ENCODE assay signal across 17 cellular contexts in genomic region chr7:92131764-92132330, GRCh38. TPM values are rescaled to one million over a fixed set of nuclear protein-coding genes. Genes with fewer than 3 reads are reported as not detected.
A peak's percentile ranks its signal among the peaks of the same experiment; 100 is the strongest.
DNase-seq lines count a peak whose midpoint lies in the region; ATAC-seq and TF ChIP-seq lines count a peak whose summit lies in the region.
"Had no signal": no experiment of that assay in that cellular context is flagged by ENCODE, and none has a peak within 500 bp of the region (broad histone marks: within the 10 kb centered on the region; RNA-seq: fewer than 3 reads in every experiment).

No MANE protein-coding gene starts in this region.

- H3K4me1 ChIP-seq in SK-N-SH (ENCODE audit: control insufficient read depth in 1 of 2, insufficient read depth in 2 of 2, low read depth in 1 of 2, low read length in 1 of 2) (peaks cover 0 to 12% of the 10 kb centered on the region in 2 experiments; a peak in 3 of 4 replicates), trophoblast cell (ENCODE audit: control insufficient read depth in 1 of 2, insufficient read depth in 2 of 2, low read length in 2 of 2) (peaks cover 0 to 7% of the 10 kb centered on the region in 2 experiments), esophagus squamous epithelium (peaks cover 0 to 36% (median 8%) of the 10 kb centered on the region in 3 donors)

- H3K4ac ChIP-seq in trophoblast cell (ENCODE audit: low read depth, low read length), result peak overlapping the region; percentile 68

- H3K36me3 ChIP-seq in SK-N-SH (replicated peaks in 1 of 2; ENCODE audit: control insufficient read depth in 1 of 2, insufficient read depth in 2 of 2, low read length in 1 of 2), result peaks cover 36 to 43% of the 10 kb centered on the region in 2 experiments
- H3K36me3 ChIP-seq in trophoblast cell (ENCODE audit: control insufficient read depth in 1 of 2, insufficient read depth in 2 of 2, low read length in 2 of 2), result peaks cover 7 to 13% of the 10 kb centered on the region in 2 experiments
- H3K36me3 ChIP-seq in esophagus squamous epithelium, result peaks cover 0 to 44% (median 3%) of the 10 kb centered on the region in 3 donors

- H3K27me3 ChIP-seq in SK-N-SH (ENCODE audit: insufficient read depth), result no peaks in the 10 kb centered on the region
- no peaks in the 10 kb centered on the region for H3K27me3 ChIP-seq in trophoblast cell (ENCODE audit: insufficient read depth, low read length)
- no peaks in the 10 kb centered on the region for H3K27me3 ChIP-seq in esophagus squamous epithelium
- H3K27me3 ChIP-seq: ascending aorta, foreskin keratinocyte, right atrium auricular region, vagina had no signal

- H3K4me2 ChIP-seq in SK-N-SH (peak overlapping the region; percentile 72; the same call in 1 of the 2 replicates), trophoblast cell (ENCODE audit: low read length) (no peak overlapping the region)

- CTCF ChIA-PET in SK-N-SH (lab: Yijun Ruan, JAX), result interaction anchor here (0.7 to 3.6 kb wide), 10 partner anchors 8 to 550 kb away, joined by 3 to 24 read pairs (median 6); partner anchors contain the start of genes ANKIB1, KRIT1 and MTERF1

- H3K79me2 ChIP-seq in SK-N-SH (ENCODE audit: insufficient read depth), result peaks cover 38% of the 10 kb centered on the region
- H3K79me2 ChIP-seq in trophoblast cell (ENCODE audit: control insufficient read depth, insufficient read depth, low read length, poor library complexity), result peaks cover 17% of the 10 kb centered on the region

- H3K14ac ChIP-seq in trophoblast cell (ENCODE audit: low read length), result no peak overlapping the region

- no peak overlapping the region for H3K18ac ChIP-seq in trophoblast cell (ENCODE audit: low read length)

- H3K4me3 ChIP-seq in SK-N-SH (ENCODE audit: low read depth in 2 of 2, low read length in 1 of 2) (no peak overlapping the region), epithelial cell of esophagus (ENCODE audit: low read length) (peak overlapping the region; percentile 4), trophoblast cell (ENCODE audit: low read depth, low read length) (no peak overlapping the region), esophagus squamous epithelium (no peak overlapping the region)
- H3K4me3 ChIP-seq: ascending aorta, right atrium auricular region, vagina had no signal

- intact Hi-C loops in esophagus squamous epithelium (cut with DNase I), result loop anchor here (10.0 kb wide), 1 partner anchor 113 kb away; the partner anchor contains the start of genes ANKIB1 and KRIT1

- no peaks in the 10 kb centered on the region for H4K20me1 ChIP-seq in SK-N-SH (ENCODE audit: insufficient read depth)

- H2AFZ ChIP-seq in SK-N-SH (ENCODE audit: low read depth) (no peak overlapping the region), trophoblast cell (ENCODE audit: insufficient read depth, low read length, poor library complexity) (no peak overlapping the region)

- no peak for TF ChIP-seq EP300 in SK-N-SH (IDR thresholded peaks at IDR 0.05; ENCODE audit: borderline replicate concordance in 1 of 2, low read depth in 1 of 2, low read length in 1 of 2)

- no peak for TF ChIP-seq POLR2A in esophagus squamous epithelium (IDR thresholded peaks at IDR 0.05)

- 87% methylated on average over 4 of the region's 4 CpGs for WGBS in SK-N-SH (ENCODE audit: low lambda C conversion rate)
- no CpG with 5 or more reads among the region's 4 CpGs for WGBS in trophoblast cell (ENCODE audit: extremely low coverage, insufficient coverage, insufficient read length)
- 53 to 63% methylated on average over 4 of the region's 4 CpGs for WGBS in esophagus squamous epithelium, 2 donors

- no peak overlapping the region for H2AK5ac ChIP-seq in trophoblast cell (ENCODE audit: low read length)

- no peak overlapping the region for H3K23ac ChIP-seq in trophoblast cell (ENCODE audit: low read length)

- no peak overlapping the region for H3K9ac ChIP-seq in SK-N-SH
- no peak overlapping the region for H3K9ac ChIP-seq in trophoblast cell (ENCODE audit: low read length)

- no peak for TF ChIP-seq CTCF in SK-N-SH (IDR thresholded peaks at IDR 0.05)
- no peak for TF ChIP-seq CTCF in epithelial cell of esophagus (IDR thresholded peaks at IDR 0.05; ENCODE audit: insufficient read depth, low read depth, low read length, missing control alignments)
- TF ChIP-seq CTCF in esophagus squamous epithelium (IDR thresholded peaks at IDR 0.05), result no peak

- H3K9me2 ChIP-seq in SK-N-SH, result no peaks in the 10 kb centered on the region

- DNase-seq in SK-N-SH (no peak), OCI-M1 (lab: John Stamatoyannopoulos, UW) (peak; percentile 88), epithelial cell of esophagus (ENCODE audit: low read depth) (no peak), trophoblast cell (no peak), esophagus squamous epithelium (lab: John Stamatoyannopoulos, UW) (no peak), NAMALWA (ENCODE audit: low spot score) (no peak)
- DNase-seq: DMS79 treated with DMSO at 0.1 percent for 48 hours, foreskin keratinocyte, left colon, NCI-H2227 treated with DMSO at 0.1 percent for 48 hours, T-helper 1 cell had no signal

- H4K8ac ChIP-seq in trophoblast cell (ENCODE audit: low read depth, low read length), result no peak overlapping the region

- POLR2A ChIA-PET in SK-N-SH (lab: Yijun Ruan, JAX), result interaction anchor here (0.6 kb wide), 1 partner anchor 253 kb away, joined by 3 read pairs; no protein-coding TSS in a partner anchor

- H2BK5ac ChIP-seq in trophoblast cell (ENCODE audit: low read depth, low read length, poor library complexity), result no peak overlapping the region

- no peak overlapping the region for H4K12ac ChIP-seq in trophoblast cell (ENCODE audit: low read depth, low read length)

- no peak for TF ChIP-seq RAD21 in SK-N-SH (IDR thresholded peaks at IDR 0.05; ENCODE audit: low read length)

- no peak overlapping the region for H2BK12ac ChIP-seq in trophoblast cell (ENCODE audit: low read length)

- ATAC-seq in SK-N-SH treated with all-trans-retinoic acid at 6 μM for 48 hours, result no peak
- ATAC-seq in GM19397 (IDR thresholded peaks at IDR 0.05; ENCODE audit: unreplicated experiment), result no peak
- ATAC-seq: foreskin keratinocyte, left colon had no signal

- no peak overlapping the region for H2BK120ac ChIP-seq in trophoblast cell (ENCODE audit: insufficient read depth, low read length, poor library complexity)

- peaks cover 20% of the 10 kb centered on the region for H3K79me1 ChIP-seq in trophoblast cell (ENCODE audit: low read length)

- H3K9me3 ChIP-seq in SK-N-SH (no peaks in the 10 kb centered on the region), trophoblast cell (ENCODE audit: insufficient read depth, low read depth, low read length) (peaks cover 1% of the 10 kb centered on the region), esophagus squamous epithelium (no peaks in the 10 kb centered on the region)
- H3K9me3 ChIP-seq: ascending aorta, right atrium auricular region, vagina had no signal

- peaks cover 11% of the 10 kb centered on the region for H3F3A ChIP-seq in SK-N-SH (replicated peaks; ENCODE audit: insufficient read depth)

- H3K27ac ChIP-seq in SK-N-SH (ENCODE audit: low read depth in 2 of 2, low read length in 1 of 2) (no peak overlapping the region), trophoblast cell (ENCODE audit: low read depth, low read length) (no peak overlapping the region), esophagus squamous epithelium (no peak overlapping the region)
- H3K27ac ChIP-seq: ascending aorta, foreskin keratinocyte, right atrium auricular region, vagina had no signal

- H4K91ac ChIP-seq in trophoblast cell (ENCODE audit: low read depth, low read length), result no peak overlapping the region

TF ChIP-seq in SK-N-SH, 30 proteins besides CTCF, POLR2A, EP300 and RAD21 (continues in another document):
- no peak for TF ChIP-seq EZH2phosphoT487 (IDR thresholded peaks at IDR 0.05; ENCODE audit: borderline replicate concordance, low read depth)
- no peak for TF ChIP-seq TAF1 (IDR thresholded peaks at IDR 0.05; ENCODE audit: borderline replicate concordance, low read depth, low read length)
- no peak for TF ChIP-seq JUND (IDR thresholded peaks at IDR 0.05)
- TF ChIP-seq ELF1 (IDR thresholded peaks at IDR 0.05), result no peak
- no peak for TF ChIP-seq PBX3 (IDR thresholded peaks at IDR 0.05)

TF ChIP-seq in SK-N-SH treated with all-trans-retinoic acid at 6 μM for 48 hours, 23 proteins besides CTCF, POLR2A, EP300 and RAD21 (continues in another document):
- TF ChIP-seq ARNTL (CRISPR knock-in tag; IDR thresholded peaks at IDR 0.05; ENCODE audit: borderline replicate concordance, low read depth), result no peak
- TF ChIP-seq BACH2 (CRISPR knock-in tag; IDR thresholded peaks at IDR 0.05; ENCODE audit: borderline replicate concordance), result no peak
- no peak for TF ChIP-seq OSR1 (CRISPR knock-in tag; IDR thresholded peaks at IDR 0.05)
- no peak for TF ChIP-seq POU6F1 (CRISPR knock-in tag; IDR thresholded peaks at IDR 0.05; ENCODE audit: borderline replicate concordance, low read depth)
- no peak for TF ChIP-seq ZC3H10 (CRISPR knock-in tag; IDR thresholded peaks at IDR 0.05)
- TF ChIP-seq CSDC2 (CRISPR knock-in tag; IDR thresholded peaks at IDR 0.05), result no peak
- no peak for TF ChIP-seq ZFP3 (CRISPR knock-in tag; IDR thresholded peaks at IDR 0.05)
- TF ChIP-seq RARB (CRISPR knock-in tag; IDR thresholded peaks at IDR 0.05), result no peak

RNA-seq across cellular contexts. Expression of gene CYP51A1, which starts 2.4 kb away (rescaled TPM):
- 4.3 and 4.7 TPM in 2 replicates for polyA plus RNA-seq in SK-N-SH (2012; rRNA removed)
- polyA plus RNA-seq in SK-N-SH (2012; cell fraction: cytosol; rRNA removed), result 8.8 and 12.1 TPM in 2 replicates
- polyA plus RNA-seq in SK-N-SH (2012; cell fraction: nucleus; rRNA removed), result 3.2 and 3.6 TPM in 2 replicates
- polyA plus RNA-seq in trophoblast cell (2013), result 151 and 152 TPM in 2 replicates
- 100 to 1,000 TPM in 3 of 4 donors, 10 to 100 TPM in 1; 79.0 to 168 (median 119) TPM for total RNA-seq in esophagus squamous epithelium

RNA-seq across cellular contexts. Expression of gene LRRD1, which starts 47.1 kb away (rescaled TPM):
- 0.03 TPM in 1 of 2 replicates, not detected in the other for polyA plus RNA-seq in SK-N-SH (2012; rRNA removed)
- polyA plus RNA-seq in SK-N-SH (2012; cell fraction: cytosol; rRNA removed), result 0.01 and 0.03 TPM in 2 replicates
- polyA plus RNA-seq in SK-N-SH (2012; cell fraction: nucleus; rRNA removed), result 0.14 and 0.23 TPM in 2 replicates
- 0.01 and 0.04 TPM in 2 replicates for polyA plus RNA-seq in trophoblast cell (2013)
- total RNA-seq in esophagus squamous epithelium, result not detected
- total RNA-seq: A172, ascending aorta had no signal
- polyA plus RNA-seq: foreskin keratinocyte had no signal
